Comparison of ENCODE assay signal across 1 cellular context in the genomic region with DNA sequence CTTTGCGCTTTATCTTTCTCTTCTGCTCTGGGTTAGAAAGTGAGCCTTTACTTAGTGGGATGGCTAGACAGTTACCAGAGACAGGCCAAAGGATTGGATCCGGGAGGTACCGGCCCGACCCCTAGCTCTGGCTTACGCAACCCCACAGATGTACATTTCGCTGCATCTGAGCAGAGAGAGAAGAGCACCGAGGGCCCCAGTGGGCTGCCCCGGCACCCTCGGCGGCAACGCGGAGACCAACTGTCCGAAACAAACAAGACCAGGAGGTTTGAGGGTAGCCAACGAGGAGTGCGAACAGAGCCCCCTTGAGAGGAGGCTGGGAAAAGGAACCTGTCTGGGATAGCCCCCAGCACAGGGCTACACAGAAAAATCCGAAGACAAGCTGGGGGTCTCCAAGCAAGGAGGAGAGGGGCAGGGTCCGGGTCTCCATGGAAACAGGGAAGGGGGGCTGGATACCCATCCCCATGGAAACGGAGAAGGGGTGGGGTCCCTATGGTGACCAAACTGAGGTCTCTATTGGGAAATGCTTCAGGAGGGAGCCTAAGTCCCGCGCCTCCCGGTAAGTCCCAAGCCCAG.
A peak's percentile ranks its signal among the peaks of the same experiment; 100 is the strongest.
TF ChIP-seq lines count a peak whose summit lies in the region.

No MANE protein-coding gene starts in this region.

TF ChIP-seq in K562, 482 proteins besides CTCF, POLR2A, EP300 and RAD21 (continued from another document):
- TF ChIP-seq, protein P1, sequence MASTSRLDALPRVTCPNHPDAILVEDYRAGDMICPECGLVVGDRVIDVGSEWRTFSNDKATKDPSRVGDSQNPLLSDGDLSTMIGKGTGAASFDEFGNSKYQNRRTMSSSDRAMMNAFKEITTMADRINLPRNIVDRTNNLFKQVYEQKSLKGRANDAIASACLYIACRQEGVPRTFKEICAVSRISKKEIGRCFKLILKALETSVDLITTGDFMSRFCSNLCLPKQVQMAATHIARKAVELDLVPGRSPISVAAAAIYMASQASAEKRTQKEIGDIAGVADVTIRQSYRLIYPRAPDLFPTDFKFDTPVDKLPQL (IDR thresholded peaks at IDR 0.05; ENCODE audit: extremely low read depth, insufficient read length): no peak
- TF ChIP-seq ZBTB1 (CRISPR knock-in tag; IDR thresholded peaks at IDR 0.05; ENCODE audit: borderline replicate concordance, low read depth) (0 out of 2 replicates have a peak, but pooled peaks have one; percentile 12), CEBPB (tag; IDR thresholded peaks at IDR 0.05) (peak; percentile 79), ELF4 (CRISPR knock-in tag; IDR thresholded peaks at IDR 0.05) (peak; percentile 79), PHF21A (IDR thresholded peaks at IDR 0.05; ENCODE audit: borderline replicate concordance, low read depth) (no peak), ZBTB7A (IDR thresholded peaks at IDR 0.05; ENCODE audit: borderline replicate concordance, control insufficient read depth, low read depth, low read length) (peak; percentile 66; the same call in 1 of the 2 replicates)
- TF ChIP-seq, protein P2, sequence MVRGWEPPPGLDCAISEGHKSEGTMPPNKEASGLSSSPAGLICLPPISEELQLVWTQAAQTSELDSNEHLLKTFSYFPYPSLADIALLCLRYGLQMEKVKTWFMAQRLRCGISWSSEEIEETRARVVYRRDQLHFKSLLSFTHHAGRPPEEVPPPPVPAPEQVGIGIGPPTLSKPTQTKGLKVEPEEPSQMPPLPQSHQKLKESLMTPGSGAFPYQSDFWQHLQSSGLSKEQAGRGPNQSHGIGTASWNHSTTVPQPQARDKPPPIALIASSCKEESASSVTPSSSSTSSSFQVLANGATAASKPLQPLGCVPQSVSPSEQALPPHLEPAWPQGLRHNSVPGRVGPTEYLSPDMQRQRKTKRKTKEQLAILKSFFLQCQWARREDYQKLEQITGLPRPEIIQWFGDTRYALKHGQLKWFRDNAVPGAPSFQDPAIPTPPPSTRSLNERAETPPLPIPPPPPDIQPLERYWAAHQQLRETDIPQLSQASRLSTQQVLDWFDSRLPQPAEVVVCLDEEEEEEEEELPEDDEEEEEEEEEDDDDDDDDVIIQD (CRISPR knock-in tag; IDR thresholded peaks at IDR 0.05): 0 out of 2 replicates have a peak, but pooled peaks have one; percentile 42
